23 cellular contexts compared by ENCODE assay signal in the genomic region with DNA sequence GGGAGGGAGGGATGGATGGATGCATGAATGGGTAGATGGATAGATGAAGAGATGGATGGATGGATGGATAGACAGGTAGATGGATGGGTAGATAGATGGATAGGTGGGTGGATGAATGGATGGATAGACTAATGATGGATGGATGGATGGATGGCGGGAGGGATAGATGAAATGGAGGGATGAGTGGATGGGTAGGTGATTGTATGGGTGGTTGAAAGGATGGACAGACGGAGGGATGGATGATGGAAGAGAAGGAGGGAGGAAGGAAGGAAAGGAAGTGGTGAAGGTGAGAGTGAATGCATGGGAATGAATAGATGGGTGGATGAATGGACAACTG. TPM values are rescaled to one million over a fixed set of nuclear protein-coding genes. Genes with fewer than 3 reads are reported as not detected.
A peak's percentile ranks its signal among the peaks of the same experiment; 100 is the strongest.
DNase-seq lines count a peak whose midpoint lies in the region; ATAC-seq, FAIRE-seq and TF ChIP-seq lines count a peak whose summit lies in the region.
"Had no signal": no experiment of that assay in that cellular context is flagged by ENCODE, and none has a peak within 500 bp of the region (broad histone marks: within the 10 kb centered on the region; RNA-seq: fewer than 3 reads in every experiment).

No MANE protein-coding gene starts in this region.

- intact Hi-C loops in activated CD8-positive, alpha-beta T cell treated with anti-CD3 and anti-CD28 coated beads for 36 hours (cut with micrococcal nuclease), result loop anchor here (1.0 to 5.0 kb wide), 3 partner anchors 21 to 33 kb away; no protein-coding TSS in a partner anchor
- intact Hi-C loops in left colon (cut with DNase I, micrococcal nuclease), result loop anchor here (1.0 to 2.0 kb wide), 2 partner anchors 22 to 23 kb away; no protein-coding TSS in a partner anchor

- H3K4me3 ChIP-seq in skeletal muscle tissue (ENCODE audit: low read length in 3 of 3), result peak overlapping the region; percentile 57 to 82 (median 71)

- H3K9ac ChIP-seq in skeletal muscle tissue (ENCODE audit: low read depth in 1 of 3, low read length in 3 of 3), result peak overlapping the region in 1 of 3 donors; percentile 97

- H3K36me3 Mint-ChIP-seq in activated CD8-positive, alpha-beta T cell treated with anti-CD3 and anti-CD28 coated beads for 36 hours (ENCODE audit: low read depth), result no peaks in the 10 kb centered on the region
- no peaks in the 10 kb centered on the region for H3K36me3 Mint-ChIP-seq in activated CD8-positive, alpha-beta T cell treated with anti-CD3 and anti-CD28 coated beads, Interleukin-2, amount 10 ng/mL, durations not matched to agents 7 days and 5 days (ENCODE audit: low read depth)
- peaks cover 11% of the 10 kb centered on the region for H3K36me3 Mint-ChIP-seq in effector memory CD8-positive, alpha-beta T cell (ENCODE audit: insufficient read depth)

- DNase-seq in activated CD8-positive, alpha-beta T cell treated with anti-CD3 and anti-CD28 coated beads for 36 hours, result no peak
- DNase-seq in activated CD8-positive, alpha-beta T cell treated with anti-CD3 and anti-CD28 coated beads, Interleukin-2, amount 10 ng/mL, durations not matched to agents 7 days and 5 days, result no peak
- DNase-seq in HTR-8/SVneo (ENCODE audit: insufficient read length, low spot score), result no peak
- no peak for DNase-seq in effector memory CD8-positive, alpha-beta T cell
- DNase-seq in inferior parietal cortex (ENCODE audit: extremely low spot score), result no peak
- no peak for DNase-seq in erythroblast (lab: John Stamatoyannopoulos, UW)
- DNase-seq in left colon, result no peak
- DNase-seq: Calu3; DMS79; HCEC 1CT; KBM-7; NCI-H1048; NCI-H2107; NCI-H345; NCI-H526 treated with DMSO at 0.1 percent for 48 hours; NK-92 treated with Interleukin-12 subunit alpha and Interleukin-12 subunit beta, amount 100 ng/mL, for 24 hours; OCI-M1; RPMI8226 had no signal

- no peaks in the 10 kb centered on the region for H3K36me3 ChIP-seq in skeletal muscle tissue (ENCODE audit: control insufficient read depth in 3 of 3, insufficient read depth in 3 of 3, low read length in 3 of 3)

- H3K27ac ChIP-seq in skeletal muscle tissue (ENCODE audit: low read depth, low read length), result peak overlapping the region; percentile 95
- H3K27ac ChIP-seq: HL-60 had no signal

- peak; percentile 23 for FAIRE-seq in HTR-8/SVneo (lab: Jason Lieb, UNC)
- FAIRE-seq: A204.1 had no signal

- CTCF ChIA-PET in activated CD8-positive, alpha-beta T cell treated with anti-CD3 and anti-CD28 coated beads for 36 hours (lab: Charles Lee), result interaction anchor here (0.6 to 2.3 kb wide), 2 partner anchors 14 to 33 kb away, joined by 3 to 11 read pairs; no protein-coding TSS in a partner anchor
- CTCF ChIA-PET in activated CD8-positive, alpha-beta T cell treated with anti-CD3 and anti-CD28 coated beads, Interleukin-2, amount 10 ng/mL, durations not matched to agents 7 days and 5 days (lab: Charles Lee), result no interaction called here

- peak overlapping the region; percentile 0 for H3K27ac Mint-ChIP-seq in activated CD8-positive, alpha-beta T cell treated with anti-CD3 and anti-CD28 coated beads for 36 hours
- H3K27ac Mint-ChIP-seq in activated CD8-positive, alpha-beta T cell treated with anti-CD3 and anti-CD28 coated beads, Interleukin-2, amount 10 ng/mL, durations not matched to agents 7 days and 5 days, result no peak overlapping the region
- H3K27ac Mint-ChIP-seq in effector memory CD8-positive, alpha-beta T cell, result peak overlapping the region; percentile 5 to 6

- peaks cover 36 to 52% (median 47%) of the 10 kb centered on the region in 3 donors for H3K4me1 ChIP-seq in skeletal muscle tissue (ENCODE audit: control insufficient read depth in 3 of 3, insufficient read depth in 3 of 3, low read length in 3 of 3)

- TF ChIP-seq CTCF in activated CD8-positive, alpha-beta T cell treated with anti-CD3 and anti-CD28 coated beads for 36 hours (IDR thresholded peaks at IDR 0.05), result no peak

- peaks cover 1% of the 10 kb centered on the region for H3K9me3 Mint-ChIP-seq in activated CD8-positive, alpha-beta T cell treated with anti-CD3 and anti-CD28 coated beads for 36 hours
- no peaks in the 10 kb centered on the region for H3K9me3 Mint-ChIP-seq in activated CD8-positive, alpha-beta T cell treated with anti-CD3 and anti-CD28 coated beads, Interleukin-2, amount 10 ng/mL, durations not matched to agents 7 days and 5 days (ENCODE audit: insufficient read depth)
- no peaks in the 10 kb centered on the region for H3K9me3 Mint-ChIP-seq in effector memory CD8-positive, alpha-beta T cell

- H3K9me3 ChIP-seq in skeletal muscle tissue (ENCODE audit: control insufficient read depth in 3 of 3, low read length in 3 of 3), result no peaks in the 10 kb centered on the region

- POLR2A ChIA-PET in activated CD8-positive, alpha-beta T cell treated with anti-CD3 and anti-CD28 coated beads for 36 hours (lab: Charles Lee), result interaction anchor here (4.8 kb wide), 1 partner anchor 26 kb away, joined by 62 read pairs; a partner anchor contains a TSS
- POLR2A ChIA-PET in activated CD8-positive, alpha-beta T cell treated with anti-CD3 and anti-CD28 coated beads, Interleukin-2, amount 10 ng/mL, durations not matched to agents 7 days and 5 days (lab: Charles Lee), result interaction anchor here (6.9 kb wide), 1 partner anchor 25 kb away, joined by 46 read pairs; a partner anchor contains a TSS

- peaks cover 6% of the 10 kb centered on the region for H3K27me3 Mint-ChIP-seq in activated CD8-positive, alpha-beta T cell treated with anti-CD3 and anti-CD28 coated beads for 36 hours
- H3K27me3 Mint-ChIP-seq in activated CD8-positive, alpha-beta T cell treated with anti-CD3 and anti-CD28 coated beads, Interleukin-2, amount 10 ng/mL, durations not matched to agents 7 days and 5 days (ENCODE audit: low read depth), result peaks cover 8% of the 10 kb centered on the region
- peaks cover 16 to 26% of the 10 kb centered on the region in 2 donors for H3K27me3 Mint-ChIP-seq in effector memory CD8-positive, alpha-beta T cell

- TF ChIP-seq POLR2A in erythroblast (IDR thresholded peaks at IDR 0.05; ENCODE audit: low read length), result no peak

- H3K27me3 ChIP-seq in skeletal muscle tissue (ENCODE audit: control insufficient read depth in 3 of 3, insufficient read depth in 3 of 3, low read length in 3 of 3), result no peaks in the 10 kb centered on the region

- no peak for ATAC-seq in activated CD8-positive, alpha-beta T cell treated with anti-CD3 and anti-CD28 coated beads for 36 hours
- no peak for ATAC-seq in activated CD8-positive, alpha-beta T cell treated with anti-CD3 and anti-CD28 coated beads, Interleukin-2, amount 10 ng/mL, durations not matched to agents 7 days and 5 days
- ATAC-seq in effector memory CD8-positive, alpha-beta T cell (replicated peaks), result no peak
- no peak for ATAC-seq in left colon

- H3K4me1 Mint-ChIP-seq in activated CD8-positive, alpha-beta T cell treated with anti-CD3 and anti-CD28 coated beads for 36 hours (ENCODE audit: low read depth), result peaks cover 19% of the 10 kb centered on the region
- H3K4me1 Mint-ChIP-seq in activated CD8-positive, alpha-beta T cell treated with anti-CD3 and anti-CD28 coated beads, Interleukin-2, amount 10 ng/mL, durations not matched to agents 7 days and 5 days (ENCODE audit: low read depth), result peaks cover 13% of the 10 kb centered on the region
- H3K4me1 Mint-ChIP-seq in effector memory CD8-positive, alpha-beta T cell (ENCODE audit: low read depth in 2 of 2), result peaks cover 14 to 19% of the 10 kb centered on the region in 2 donors

- no peak overlapping the region for H3K4me3 Mint-ChIP-seq in activated CD8-positive, alpha-beta T cell treated with anti-CD3 and anti-CD28 coated beads for 36 hours
- H3K4me3 Mint-ChIP-seq in activated CD8-positive, alpha-beta T cell treated with anti-CD3 and anti-CD28 coated beads, Interleukin-2, amount 10 ng/mL, durations not matched to agents 7 days and 5 days, result no peak overlapping the region
- no peak overlapping the region for H3K4me3 Mint-ChIP-seq in effector memory CD8-positive, alpha-beta T cell
- H3K4me3 Mint-ChIP-seq: CD14-positive monocyte had no signal

RNA-seq across cellular contexts. Expression of a gene that starts 3.7 kb away (rescaled TPM):
- total RNA-seq in activated CD8-positive, alpha-beta T cell treated with anti-CD3 and anti-CD28 coated beads for 36 hours, result 1 to 10 TPM; 4.9 to 5.4 TPM
- 1 to 10 TPM; 2.6 to 2.8 TPM for total RNA-seq in activated CD8-positive, alpha-beta T cell treated with anti-CD3 and anti-CD28 coated beads, Interleukin-2, amount 10 ng/mL, durations not matched to agents 7 days and 5 days
- total RNA-seq in skeletal muscle tissue (4,042 TPM), left colon (under 1 TPM in 1 of 2 donors, not detected in 1; 0.73 TPM)
- total RNA-seq: Calu3, G401 had no signal

RNA-seq across cellular contexts. Expression of a gene that starts 24.1 kb away (rescaled TPM):
- total RNA-seq in activated CD8-positive, alpha-beta T cell treated with anti-CD3 and anti-CD28 coated beads for 36 hours, result under 1 TPM; 0.16 to 0.20 TPM
- total RNA-seq in activated CD8-positive, alpha-beta T cell treated with anti-CD3 and anti-CD28 coated beads, Interleukin-2, amount 10 ng/mL, durations not matched to agents 7 days and 5 days, result under 1 TPM in 1 of 2 experiments, not detected in 1; 0.08 TPM
- total RNA-seq in skeletal muscle tissue (1.0 TPM), left colon (not detected)
- total RNA-seq: Calu3, G401 had no signal

RNA-seq across cellular contexts. Expression of a gene that starts 31.4 kb away (rescaled TPM):
- 100 to 1,000 TPM; 134 to 145 TPM for total RNA-seq in activated CD8-positive, alpha-beta T cell treated with anti-CD3 and anti-CD28 coated beads for 36 hours
- 100 to 1,000 TPM; 109 to 110 TPM for total RNA-seq in activated CD8-positive, alpha-beta T cell treated with anti-CD3 and anti-CD28 coated beads, Interleukin-2, amount 10 ng/mL, durations not matched to agents 7 days and 5 days
- total RNA-seq in skeletal muscle tissue (12.0 TPM), left colon (10 to 100 TPM; 65.8 to 79.0 TPM)

Comparison
In these comparisons a context has a peak if more than half of its experiments do, and no peak if none do; other contexts are left out.
1. RNA of a gene that starts 3.7 kb away (total RNA-seq): 4,042 TPM in skeletal muscle tissue (single experiment); 4.9 to 5.4 TPM in activated CD8-positive, alpha-beta T cell treated with anti-CD3 and anti-CD28 coated beads for 36 hours, 2.6 to 2.8 TPM in activated CD8-positive, alpha-beta T cell treated with anti-CD3 and anti-CD28 coated beads, Interleukin-2, amount 10 ng/mL, durations not matched to agents 7 days and 5 days and 0.73 TPM in left colon; every median in the first group is over 100 times any median in the second.